1 cellular context compared by ENCODE assay signal in the genomic region with DNA sequence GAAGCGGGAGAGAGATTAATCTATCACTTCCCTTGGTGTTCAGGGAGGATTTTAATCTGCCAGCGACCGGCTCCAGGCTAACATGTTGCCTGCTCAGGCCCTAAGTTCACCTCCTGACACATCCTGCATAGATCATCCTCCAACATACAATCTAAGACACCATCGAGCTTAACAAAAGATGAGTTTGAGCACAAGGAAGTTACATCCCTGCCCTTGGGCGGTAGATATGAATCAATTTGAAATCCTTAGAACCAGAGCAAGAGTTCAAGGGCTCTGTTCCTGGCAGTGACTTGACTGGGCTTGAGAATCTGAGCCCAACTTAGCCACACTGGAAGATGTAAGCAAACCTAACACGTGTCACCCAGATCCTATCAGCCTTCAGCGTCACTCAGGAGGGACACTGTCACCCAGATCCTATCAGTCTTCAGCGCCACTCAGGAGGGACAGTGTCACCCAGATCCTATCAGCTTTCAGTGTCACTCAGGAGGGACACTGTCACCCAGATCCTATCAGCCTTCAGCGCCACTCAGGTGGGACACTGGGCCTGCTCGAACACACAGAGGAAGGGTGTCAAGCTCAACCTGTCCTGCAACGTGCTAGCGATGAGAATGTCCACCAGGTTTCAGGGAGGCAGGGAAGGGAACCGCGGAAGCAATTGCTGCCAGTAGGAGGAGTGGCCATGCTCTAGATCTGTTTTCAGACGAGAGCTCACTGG.
TF ChIP-seq lines count a peak whose summit lies in the region.

No MANE protein-coding gene starts in this region.

TF ChIP-seq in WTC11, 78 proteins besides CTCF, POLR2A, EP300 and RAD21:
- no peak for TF ChIP-seq CREB1 (CRISPR knock-in tag; IDR thresholded peaks at IDR 0.05)
- TF ChIP-seq TEAD1 (CRISPR knock-in tag; IDR thresholded peaks at IDR 0.05) = no peak
- TF ChIP-seq, protein P1, sequence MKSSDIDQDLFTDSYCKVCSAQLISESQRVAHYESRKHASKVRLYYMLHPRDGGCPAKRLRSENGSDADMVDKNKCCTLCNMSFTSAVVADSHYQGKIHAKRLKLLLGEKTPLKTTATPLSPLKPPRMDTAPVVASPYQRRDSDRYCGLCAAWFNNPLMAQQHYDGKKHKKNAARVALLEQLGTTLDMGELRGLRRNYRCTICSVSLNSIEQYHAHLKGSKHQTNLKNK (CRISPR knock-in tag; IDR thresholded peaks at IDR 0.05) = no peak
- TF ChIP-seq NR2C2 (CRISPR knock-in tag; IDR thresholded peaks at IDR 0.05) = no peak
- no peak for TF ChIP-seq NFYB (CRISPR knock-in tag; conservative IDR thresholded peaks at IDR 0.05; ENCODE audit: low read depth)
- TF ChIP-seq ZNF138 (CRISPR knock-in tag; conservative IDR thresholded peaks at IDR 0.05) = no peak
- TF ChIP-seq, protein P2, sequence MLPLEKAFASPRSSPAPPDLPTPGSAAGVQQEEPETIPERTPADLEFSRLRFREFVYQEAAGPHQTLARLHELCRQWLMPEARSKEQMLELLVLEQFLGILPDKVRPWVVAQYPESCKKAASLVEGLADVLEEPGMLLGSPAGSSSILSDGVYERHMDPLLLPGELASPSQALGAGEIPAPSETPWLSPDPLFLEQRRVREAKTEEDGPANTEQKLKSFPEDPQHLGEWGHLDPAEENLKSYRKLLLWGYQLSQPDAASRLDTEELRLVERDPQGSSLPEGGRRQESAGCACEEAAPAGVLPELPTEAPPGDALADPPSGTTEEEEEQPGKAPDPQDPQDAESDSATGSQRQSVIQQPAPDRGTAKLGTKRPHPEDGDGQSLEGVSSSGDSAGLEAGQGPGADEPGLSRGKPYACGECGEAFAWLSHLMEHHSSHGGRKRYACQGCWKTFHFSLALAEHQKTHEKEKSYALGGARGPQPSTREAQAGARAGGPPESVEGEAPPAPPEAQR (CRISPR knock-in tag; IDR thresholded peaks at IDR 0.05) = no peak
- TF ChIP-seq, protein P3, sequence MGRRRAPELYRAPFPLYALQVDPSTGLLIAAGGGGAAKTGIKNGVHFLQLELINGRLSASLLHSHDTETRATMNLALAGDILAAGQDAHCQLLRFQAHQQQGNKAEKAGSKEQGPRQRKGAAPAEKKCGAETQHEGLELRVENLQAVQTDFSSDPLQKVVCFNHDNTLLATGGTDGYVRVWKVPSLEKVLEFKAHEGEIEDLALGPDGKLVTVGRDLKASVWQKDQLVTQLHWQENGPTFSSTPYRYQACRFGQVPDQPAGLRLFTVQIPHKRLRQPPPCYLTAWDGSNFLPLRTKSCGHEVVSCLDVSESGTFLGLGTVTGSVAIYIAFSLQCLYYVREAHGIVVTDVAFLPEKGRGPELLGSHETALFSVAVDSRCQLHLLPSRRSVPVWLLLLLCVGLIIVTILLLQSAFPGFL (CRISPR knock-in tag; IDR thresholded peaks at IDR 0.05; ENCODE audit: borderline replicate concordance) = no peak
- no peak for TF ChIP-seq CREM (CRISPR knock-in tag; IDR thresholded peaks at IDR 0.05)
